8 cellular contexts compared by ENCODE assay signal in the genomic region with DNA sequence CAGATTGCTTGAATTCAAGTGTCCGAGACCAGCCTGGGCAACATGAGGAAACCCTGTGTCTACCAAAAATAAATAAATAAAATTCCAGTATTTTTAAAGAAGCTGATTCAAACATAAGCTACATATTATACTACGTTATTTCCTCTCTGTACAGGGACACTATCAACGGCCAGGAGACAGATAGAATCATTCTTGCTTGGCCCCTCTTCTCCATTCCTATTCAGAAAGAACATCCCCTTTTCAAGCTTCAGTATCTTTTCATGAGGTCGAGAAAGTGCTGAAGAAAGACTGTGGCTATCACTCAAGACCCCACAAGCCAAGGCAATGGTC. TPM values are rescaled to one million over a fixed set of nuclear protein-coding genes. Genes with fewer than 3 reads are reported as not detected.
A peak's percentile ranks its signal among the peaks of the same experiment; 100 is the strongest.
DNase-seq lines count a peak whose midpoint lies in the region; ATAC-seq, FAIRE-seq and TF ChIP-seq lines count a peak whose summit lies in the region.

No MANE protein-coding gene starts in this region.

- H3K79me2 ChIP-seq in HepG2 (ENCODE audit: insufficient read depth, low read length): no peaks in the 10 kb centered on the region

- H4K20me1 ChIP-seq in HepG2 (ENCODE audit: insufficient read depth, low read length): no peaks in the 10 kb centered on the region

- intact Hi-C loops in HepG2 (cut with micrococcal nuclease; ENCODE audit: unreplicated experiment): loop anchor here (1.0 to 5.0 kb wide), 3 partner anchors 75 to 203 kb away; a partner anchor contains a TSS

- POLR2A ChIA-PET in HepG2 (lab: Yijun Ruan, JAX): interaction anchor here (1.6 to 2.0 kb wide), 3 partner anchors 73 to 200 kb away, joined by 4 to 11 read pairs (median 9); a partner anchor contains a TSS

- ATAC-seq in GM18508 (IDR thresholded peaks at IDR 0.05; ENCODE audit: insufficient read depth, unreplicated experiment): peak; percentile 15
- peak; percentile 7 for ATAC-seq in HG02973 (IDR thresholded peaks at IDR 0.05; ENCODE audit: unreplicated experiment)
- no peak; the same call in 2 of the 3 replicates for ATAC-seq in HepG2
- no peak for ATAC-seq in GM21723 (IDR thresholded peaks at IDR 0.05; ENCODE audit: unreplicated experiment)

- in situ Hi-C loops in HepG2 (cut with HindIII; ENCODE audit: extremely low pct_ligation_motif_present, low pct_unique_long_range_greater_than_20kb): no loop called here

- H3K36me3 Mint-ChIP-seq in activated naive CD8-positive, alpha-beta T cell treated with anti-CD3 and anti-CD28 coated beads for 36 hours: peaks cover 23% of the 10 kb centered on the region
- peaks cover 7% of the 10 kb centered on the region for H3K36me3 Mint-ChIP-seq in type B pancreatic cell

- no peak for TF ChIP-seq CTCF in HepG2 (CRISPR knock-in tag; IDR thresholded peaks at IDR 0.05)
- TF ChIP-seq CTCF in type B pancreatic cell (conservative IDR thresholded peaks at IDR 0.05): peak; percentile 4

- TF ChIP-seq POLR2A in HepG2 (IDR thresholded peaks at IDR 0.05; ENCODE audit: insufficient read depth in 1 of 2, low read depth in 2 of 2, low read length in 2 of 2): no peak

- H3K4me1 ChIP-seq in HepG2 (ENCODE audit: insufficient read depth, low read length): peaks cover 24% of the 10 kb centered on the region

- no peak for DNase-seq in activated naive CD8-positive, alpha-beta T cell treated with anti-CD3 and anti-CD28 coated beads for 36 hours
- no peak for DNase-seq in HepG2 (ENCODE audit: low spot score)
- DNase-seq in type B pancreatic cell (ENCODE audit: extremely low spot score, unreplicated experiment): no peak
- DNase-seq in SIG-M5 treated with dmso at 0.1 percent for 504 hours (lab: John Stamatoyannopoulos, UW; ENCODE audit: unreplicated experiment): no peak
- DNase-seq in NCI-H524 (lab: John Stamatoyannopoulos, UW): no peak

- no peak for TF ChIP-seq RAD21 in HepG2 (CRISPR knock-in tag; IDR thresholded peaks at IDR 0.05)

- no peaks in the 10 kb centered on the region for H3K9me3 ChIP-seq in HepG2 (ENCODE audit: low read length)

- peak overlapping the region; percentile 92 for H3K4me2 ChIP-seq in HepG2 (ENCODE audit: low read depth, low read length)

- peak overlapping the region; percentile 97 for H3K4me3 Mint-ChIP-seq in activated naive CD8-positive, alpha-beta T cell treated with anti-CD3 and anti-CD28 coated beads for 36 hours
- peak overlapping the region; percentile 82 for H3K4me3 Mint-ChIP-seq in type B pancreatic cell

- H3K27me3 Mint-ChIP-seq in activated naive CD8-positive, alpha-beta T cell treated with anti-CD3 and anti-CD28 coated beads for 36 hours: no peaks in the 10 kb centered on the region
- H3K27me3 Mint-ChIP-seq in type B pancreatic cell: peaks cover 6% of the 10 kb centered on the region

- H3K4me3 ChIP-seq in HepG2 (replicated peaks in 1 of 3; ENCODE audit: insufficient read depth in 1 of 3, low read depth in 2 of 3, low read length in 3 of 3): peak overlapping the region; percentile 19 to 88 (median 79); a peak in 5 of 6 replicates

- no TSS peak for BruUV-seq in HepG2 (replicated peaks; lab: Mats Ljungman, UMichigan)

- H3K9me3 Mint-ChIP-seq in activated naive CD8-positive, alpha-beta T cell treated with anti-CD3 and anti-CD28 coated beads for 36 hours: no peaks in the 10 kb centered on the region
- no peaks in the 10 kb centered on the region for H3K9me3 Mint-ChIP-seq in type B pancreatic cell

- peak overlapping the region; percentile 91 for H3K27ac Mint-ChIP-seq in activated naive CD8-positive, alpha-beta T cell treated with anti-CD3 and anti-CD28 coated beads for 36 hours
- peak overlapping the region; percentile 68 for H3K27ac Mint-ChIP-seq in type B pancreatic cell

- FAIRE-seq in HepG2 (lab: Jason Lieb, UNC): no peak

- H2AFZ ChIP-seq in HepG2 (ENCODE audit: low read length): no peak overlapping the region

- H3K9ac ChIP-seq in HepG2 (ENCODE audit: insufficient read depth, low read depth, low read length): peak overlapping the region; percentile 81; the same call in 1 of the 2 replicates

- no peaks in the 10 kb centered on the region for H3K36me3 ChIP-seq in HepG2 (replicated peaks in 1 of 2; ENCODE audit: control insufficient read depth in 1 of 2, insufficient read depth in 2 of 2, low read length in 2 of 2)

- H3K27ac ChIP-seq in HepG2 (ENCODE audit: extremely low read length, insufficient read depth, low read length): no peak overlapping the region

- H3K27me3 ChIP-seq in HepG2 (ENCODE audit: control insufficient read depth in 1 of 2, insufficient read depth in 2 of 2, low read length in 2 of 2): peaks cover 0 to 4% of the 10 kb centered on the region in 2 experiments; a peak in 1 of 5 replicates

- peaks cover 36% of the 10 kb centered on the region for H3K4me1 Mint-ChIP-seq in activated naive CD8-positive, alpha-beta T cell treated with anti-CD3 and anti-CD28 coated beads for 36 hours
- peaks cover 19% of the 10 kb centered on the region for H3K4me1 Mint-ChIP-seq in type B pancreatic cell (ENCODE audit: unreplicated experiment)

- CTCF ChIA-PET in HepG2 (lab: Yijun Ruan, JAX; ENCODE audit: low intra/inter-chr PET ratio, low total read pairs): interaction anchor here (1.6 kb wide), 1 partner anchor 101 kb away, joined by 7 read pairs; no protein-coding TSS in a partner anchor

- TF ChIP-seq EP300 in HepG2 (IDR thresholded peaks at IDR 0.05; ENCODE audit: low read depth in 2 of 2, low read length in 2 of 2) (no peak), HepG2 (CRISPR knock-in tag; IDR thresholded peaks at IDR 0.05; ENCODE audit: borderline replicate concordance) (no peak)

- WGBS in HepG2 (ENCODE audit: low lambda C conversion rate): 0% methylated on average over 4 of the region's 4 CpGs

TF ChIP-seq in HepG2, 621 proteins besides CTCF, POLR2A, EP300 and RAD21:
- TF ChIP-seq NFE2L2 (IDR thresholded peaks at IDR 0.05; ENCODE audit: low read length) (no peak), ZNF446 (CRISPR knock-in tag; IDR thresholded peaks at IDR 0.05) (0 out of 2 replicates have a peak, but pooled peaks have one; percentile 16), PRMT3 (CRISPR knock-in tag; IDR thresholded peaks at IDR 0.05; ENCODE audit: borderline replicate concordance, low read depth) (0 out of 2 replicates have a peak, but pooled peaks have one; percentile 14), YEATS4 (CRISPR knock-in tag; IDR thresholded peaks at IDR 0.05; ENCODE audit: borderline replicate concordance) (no peak; the same call in 1 of the 2 replicates)
- TF ChIP-seq, protein P1, sequence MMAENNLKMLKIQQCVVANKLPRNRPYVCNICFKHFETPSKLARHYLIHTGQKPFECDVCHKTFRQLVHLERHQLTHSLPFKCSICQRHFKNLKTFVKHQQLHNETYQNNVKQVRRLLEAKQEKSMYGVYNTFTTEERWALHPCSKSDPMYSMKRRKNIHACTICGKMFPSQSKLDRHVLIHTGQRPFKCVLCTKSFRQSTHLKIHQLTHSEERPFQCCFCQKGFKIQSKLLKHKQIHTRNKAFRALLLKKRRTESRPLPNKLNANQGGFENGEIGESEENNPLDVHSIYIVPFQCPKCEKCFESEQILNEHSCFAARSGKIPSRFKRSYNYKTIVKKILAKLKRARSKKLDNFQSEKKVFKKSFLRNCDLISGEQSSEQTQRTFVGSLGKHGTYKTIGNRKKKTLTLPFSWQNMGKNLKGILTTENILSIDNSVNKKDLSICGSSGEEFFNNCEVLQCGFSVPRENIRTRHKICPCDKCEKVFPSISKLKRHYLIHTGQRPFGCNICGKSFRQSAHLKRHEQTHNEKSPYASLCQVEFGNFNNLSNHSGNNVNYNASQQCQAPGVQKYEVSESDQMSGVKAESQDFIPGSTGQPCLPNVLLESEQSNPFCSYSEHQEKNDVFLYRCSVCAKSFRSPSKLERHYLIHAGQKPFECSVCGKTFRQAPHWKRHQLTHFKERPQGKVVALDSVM (CRISPR knock-in tag; IDR thresholded peaks at IDR 0.05): 0 out of 2 replicates have a peak, but pooled peaks have one; percentile 2
TF ChIP-seq in HepG2: peak in this region for 3.

RNA-seq across cellular contexts. Expression of a gene that starts 0.3 kb away (rescaled TPM):
- 10 to 100 TPM; 61.1 to 63.8 TPM for total RNA-seq in activated naive CD8-positive, alpha-beta T cell treated with anti-CD3 and anti-CD28 coated beads for 36 hours
- 25.2 and 44.4 TPM in 2 replicates for total RNA-seq in HepG2 (2016; rRNA removed; fragmentation: Illumina TruSeq; extraction: Trizol)
- 7.9 and 8.6 TPM in 2 replicates for total RNA-seq in HepG2 (2016; cell fraction: cytosol; rRNA removed; fragmentation: Illumina TruSeq; extraction: Trizol; ENCODE audit: low read depth)
- total RNA-seq in HepG2 (2016; cell fraction: insoluble cytoplasmic fraction; rRNA removed; fragmentation: Illumina TruSeq; extraction: Trizol): 26.3 and 40.3 TPM in 2 replicates
- 9.4 and 10.7 TPM in 2 replicates for total RNA-seq in HepG2 (2016; cell fraction: membrane; rRNA removed; fragmentation: Illumina TruSeq; extraction: Trizol)
- total RNA-seq in HepG2 (2016; cell fraction: nucleus; rRNA removed; fragmentation: Illumina TruSeq; extraction: Trizol): 30.8 and 35.0 TPM in 2 replicates
- 17.0 and 20.8 TPM in 2 replicates for polyA plus RNA-seq in HepG2 (2011; rRNA removed)
- 19.3 and 24.1 TPM in 2 replicates for polyA plus RNA-seq in HepG2 (2011; cell fraction: cytosol; rRNA removed)
- 9.2 and 12.0 TPM in 2 replicates for polyA plus RNA-seq in HepG2 (2011; cell fraction: nucleus; rRNA removed)
- 23.8 and 32.5 TPM in 2 replicates for polyA plus RNA-seq in HepG2 (2012)
- 6.4 and 6.9 TPM in 2 replicates for polyA plus RNA-seq in HepG2 (2016; cell fraction: cytosol; fragmentation: Illumina TruSeq; extraction: Trizol; ENCODE audit: low read depth)
- polyA plus RNA-seq in HepG2 (2016; cell fraction: insoluble cytoplasmic fraction; fragmentation: Illumina TruSeq; extraction: Trizol; ENCODE audit: low read depth): 21.8 and 23.9 TPM in 2 replicates
- polyA plus RNA-seq in HepG2 (2016; cell fraction: membrane; fragmentation: Illumina TruSeq; extraction: Trizol; ENCODE audit: low read depth): 8.3 and 8.6 TPM in 2 replicates
- 38.7 and 45.9 TPM in 2 replicates for polyA plus RNA-seq in HepG2 (2016; cell fraction: nucleus; fragmentation: Illumina TruSeq; extraction: Trizol; ENCODE audit: insufficient read depth, low read depth)
- 9.0 and 23.9 TPM in 2 replicates for polyA minus RNA-seq in HepG2 (2011; rRNA and poly(A)+ RNA removed; ENCODE audit: low replicate concordance)
- 15.3 and 15.4 TPM in 2 replicates for polyA minus RNA-seq in HepG2 (2011; cell fraction: cytosol; rRNA and poly(A)+ RNA removed)
- 11.6 and 15.4 TPM in 2 replicates for polyA minus RNA-seq in HepG2 (2011; cell fraction: nucleus; rRNA and poly(A)+ RNA removed)
- total RNA-seq in type B pancreatic cell (ENCODE audit: low replicate concordance): 57.3 and 69.5 TPM in 2 replicates

Comparison
In these comparisons a context has a peak if more than half of its experiments do, and no peak if none do; other contexts are left out.
1. ATAC-seq: peak in GM18508 (single experiment) and HG02973 (single experiment); none in HepG2 (single experiment) and GM21723 (single experiment).